Comparison of ENCODE assay signal across 9 cellular contexts in genomic region chr3:195635898-195636685, GRCh38. TPM values are rescaled to one million over a fixed set of nuclear protein-coding genes. Genes with fewer than 3 reads are reported as not detected.
A peak's percentile ranks its signal among the peaks of the same experiment; 100 is the strongest.
DNase-seq lines count a peak whose midpoint lies in the region; ATAC-seq and TF ChIP-seq lines count a peak whose summit lies in the region.
"Not testable (repeated sequence)": the region's sequence is repeated elsewhere in the genome, so short reads cannot be mapped to it uniquely, and the experiment has no call there.
"Had no signal": no experiment of that assay in that cellular context is flagged by ENCODE, and none has a peak within 500 bp of the region (broad histone marks: within the 10 kb centered on the region; RNA-seq: fewer than 3 reads in every experiment).

No MANE protein-coding gene starts in this region.

- H3K4ac ChIP-seq in neuronal stem cell (ENCODE audit: low read length), result not testable (repeated sequence)

- H3K36me3 Mint-ChIP-seq in CD8-positive, alpha-beta memory T cell; WTC11; activated naive CD8-positive, alpha-beta T cell: not testable (repeated sequence)

- H3K9me3 Mint-ChIP-seq in CD8-positive, alpha-beta memory T cell; WTC11; activated naive CD8-positive, alpha-beta T cell (ENCODE audit: low read depth): not testable (repeated sequence)

- H3K79me1 ChIP-seq in neuronal stem cell (ENCODE audit: low read depth, low read length), result not testable (repeated sequence)

- H3K27ac ChIP-seq in CD8-positive, alpha-beta memory T cell (ENCODE audit: low read depth, low read length); neuronal stem cell (replicated peaks; ENCODE audit: low read length); thoracic aorta: not testable (repeated sequence)

- peaks cover 7 to 12% (median 9%) of the 10 kb centered on the region in 3 donors for H3K4me1 Mint-ChIP-seq in CD8-positive, alpha-beta memory T cell
- not testable (repeated sequence) for H3K4me1 Mint-ChIP-seq in WTC11
- peaks cover 14% of the 10 kb centered on the region for H3K4me1 Mint-ChIP-seq in activated naive CD8-positive, alpha-beta T cell (ENCODE audit: low read depth)

- H3K27ac Mint-ChIP-seq in CD8-positive, alpha-beta memory T cell, result peak overlapping the region in 5 of 8 donors; percentile 17 to 90 (median 70)
- H3K27ac Mint-ChIP-seq in WTC11, result 0 out of 2 replicates have a peak overlapping the region, but pooled peaks have one; percentile 1
- not testable (repeated sequence) for H3K27ac Mint-ChIP-seq in activated naive CD8-positive, alpha-beta T cell

- not testable (repeated sequence) for H3K4me1 ChIP-seq in CD8-positive, alpha-beta memory T cell (ENCODE audit: insufficient read depth, low read length); neuronal stem cell (ENCODE audit: control insufficient read depth in 2 of 2, insufficient read depth in 1 of 2, low read depth in 1 of 2, low read length in 2 of 2); thoracic aorta (ENCODE audit: control insufficient read depth in 1 of 2, low read depth in 2 of 2)

- not testable (repeated sequence) for H2AK5ac ChIP-seq in neuronal stem cell (ENCODE audit: low read depth, low read length)

- H3K4me3 ChIP-seq in CD8-positive, alpha-beta memory T cell (ENCODE audit: low read length); neuronal stem cell (ENCODE audit: low read length in 2 of 2): not testable (repeated sequence)
- peak overlapping the region; percentile 23 for H3K4me3 ChIP-seq in Jurkat, Clone E6-1 (ENCODE audit: low read length)
- H3K4me3 ChIP-seq in epithelial cell of esophagus (ENCODE audit: low read length) (peak overlapping the region; percentile 34), thoracic aorta (peak overlapping the region; percentile 12)

- no CpG with 5 or more reads among the region's 21 CpGs for WGBS in neuronal stem cell (ENCODE audit: extremely low coverage in 2 of 2, insufficient read length in 2 of 2, insufficient replicate concordance in 1 of 2), 2 donors

- not testable (repeated sequence) for H2BK120ac ChIP-seq in neuronal stem cell (ENCODE audit: low read depth, low read length)

- not testable (repeated sequence) for ATAC-seq in WTC11; thoracic aorta (ENCODE audit: insufficient number of reproducible peaks, low FRiP score, low read depth)
- ATAC-seq in left colon, result peak; percentile 34

- not testable (repeated sequence) for H4K91ac ChIP-seq in neuronal stem cell (ENCODE audit: low read depth, low read length, poor library complexity)

- H3K36me3 ChIP-seq in CD8-positive, alpha-beta memory T cell (ENCODE audit: insufficient read depth, low read length); neuronal stem cell (replicated peaks in 1 of 2; ENCODE audit: control insufficient read depth in 2 of 2, insufficient read depth in 2 of 2, low read length in 2 of 2); thoracic aorta: not testable (repeated sequence)

- H3K9me3 ChIP-seq in CD8-positive, alpha-beta memory T cell (ENCODE audit: low read length); neuronal stem cell (replicated peaks in 1 of 2; ENCODE audit: control insufficient read depth in 2 of 2, insufficient read depth in 1 of 2, low read depth in 1 of 2, low read length in 2 of 2); thoracic aorta: not testable (repeated sequence)

- H2AFZ ChIP-seq in neuronal stem cell (ENCODE audit: low read length), result not testable (repeated sequence)

- intact Hi-C loops in left colon (cut with DNase I, micrococcal nuclease), result not testable (repeated sequence)

- not testable (repeated sequence) for H3K27me3 Mint-ChIP-seq in CD8-positive, alpha-beta memory T cell; WTC11 (ENCODE audit: low read depth); activated naive CD8-positive, alpha-beta T cell

- H3K18ac ChIP-seq in neuronal stem cell (ENCODE audit: low read length), result not testable (repeated sequence)

- not testable (repeated sequence) for TF ChIP-seq CTCF in WTC11 (IDR thresholded peaks at IDR 0.05); epithelial cell of esophagus (IDR thresholded peaks at IDR 0.05; ENCODE audit: insufficient read depth, low read depth, low read length, missing control alignments); thoracic aorta (IDR thresholded peaks at IDR 0.05)

- H2BK5ac ChIP-seq in neuronal stem cell (ENCODE audit: low read length), result not testable (repeated sequence)

- POLR2A ChIA-PET in CD8-positive, alpha-beta memory T cell (lab: Charles Lee); WTC11 (lab: Charles Lee): not testable (repeated sequence)

- H3K27me3 ChIP-seq in CD8-positive, alpha-beta memory T cell (ENCODE audit: insufficient read depth, low read length, poor library complexity, severe bottlenecking); neuronal stem cell (ENCODE audit: control insufficient read depth in 3 of 3, insufficient read depth in 3 of 3, low read depth in 1 of 3, low read length in 3 of 3); thoracic aorta (replicated peaks; ENCODE audit: insufficient read depth): not testable (repeated sequence)

- H3K9ac ChIP-seq in neuronal stem cell (ENCODE audit: low read depth, low read length, poor library complexity), result not testable (repeated sequence)

- H3K14ac ChIP-seq in neuronal stem cell (ENCODE audit: low read length), result not testable (repeated sequence)

- H3K4me3 Mint-ChIP-seq in CD8-positive, alpha-beta memory T cell, result peak overlapping the region; percentile 37 to 78 (median 61)
- peak overlapping the region; percentile 40 for H3K4me3 Mint-ChIP-seq in WTC11
- peak overlapping the region; percentile 61 for H3K4me3 Mint-ChIP-seq in activated naive CD8-positive, alpha-beta T cell

- not testable (repeated sequence) for H4K8ac ChIP-seq in neuronal stem cell (ENCODE audit: low read depth, low read length)

- peak overlapping the region; percentile 31 for H3K4me2 ChIP-seq in neuronal stem cell (ENCODE audit: insufficient read depth, low read length, poor library complexity, severe bottlenecking)

- not testable (repeated sequence) for DNase-seq in CD8-positive, alpha-beta memory T cell; Jurkat, Clone E6-1 (ENCODE audit: low read depth, low spot score); neuronal stem cell (ENCODE audit: low spot score); thoracic aorta (ENCODE audit: low spot score)
- DNase-seq in WTC11 (ENCODE audit: low spot score) (peak; percentile 50), epithelial cell of esophagus (ENCODE audit: low read depth) (peak; percentile 27), left colon (peak; percentile 59 to 67)

- not testable (repeated sequence) for H3K23ac ChIP-seq in neuronal stem cell (ENCODE audit: low read depth, low read length, poor library complexity)

- not testable (repeated sequence) for H2BK15ac ChIP-seq in neuronal stem cell (ENCODE audit: low read length)

- not testable (repeated sequence) for H2BK12ac ChIP-seq in neuronal stem cell (ENCODE audit: low read length)

- CTCF ChIA-PET in CD8-positive, alpha-beta memory T cell (lab: Charles Lee); WTC11 (lab: Charles Lee): not testable (repeated sequence)

RNA-seq across cellular contexts. Expression of gene APOD, which starts 52.4 kb away (rescaled TPM):
- under 1 TPM in 1 of 2 experiments, not detected in 1; 0.20 TPM for total RNA-seq in CD8-positive, alpha-beta memory T cell
- not detected for polyA plus RNA-seq in CD8-positive, alpha-beta memory T cell
- polyA plus RNA-seq in Jurkat, Clone E6-1 (2012; ENCODE audit: insufficient read depth, insufficient read length), result not detected
- total RNA-seq in WTC11 (2021) (0.18 TPM in 1 of 3 replicates, not detected in the others), left colon (10 to 100 TPM; 20.5 to 27.4 TPM), thoracic aorta (100 to 1,000 TPM; 135 to 153 TPM)
- not detected for polyA plus RNA-seq in neuronal stem cell (2013, experiment 1 of 2)
- not detected for polyA plus RNA-seq in neuronal stem cell (2013, experiment 2 of 2)
- total RNA-seq: foreskin keratinocyte had no signal

Comparison
In these comparisons a context has a peak if more than half of its experiments do, and no peak if none do; other contexts are left out.
1. RNA of gene APOD, which starts 52.4 kb away (total RNA-seq): 135 to 153 TPM in thoracic aorta and 20.5 to 27.4 TPM in left colon; 0.20 TPM in CD8-positive, alpha-beta memory T cell and 0.18 TPM in WTC11; every median in the first group is over 10 times any median in the second.
2. Peak in every context shown above with its lines, with median percentiles within 50 percentile points of each other: H3K4me3 Mint-ChIP-seq.